24 cellular contexts compared by ENCODE assay signal in genomic region chr2:226169751-226170581, GRCh38.
DNase-seq lines count a peak whose midpoint lies in the region; ATAC-seq, FAIRE-seq and TF ChIP-seq lines count a peak whose summit lies in the region.
"Had no signal": no experiment of that assay in that cellular context is flagged by ENCODE, and none has a peak within 500 bp of the region (broad histone marks: within the 10 kb centered on the region; RNA-seq: fewer than 3 reads in every experiment).

No MANE protein-coding gene starts in this region.

- no peaks in the 10 kb centered on the region for H3K4me1 Mint-ChIP-seq in stimulated activated naive B cell treated with anti-CD40 and anti-IgM and Interleukin-4, amounts not matched to agents 10 μg/mL and 1 μg/mL and 100 μg/mL, for 72 hours
- H3K4me1 Mint-ChIP-seq: CD4-positive, CD25-positive, alpha-beta regulatory T cell had no signal

- H3K23ac ChIP-seq in neuronal stem cell (ENCODE audit: low read depth, low read length, poor library complexity), result no peak overlapping the region

- H3K4me2 ChIP-seq in neuronal stem cell (ENCODE audit: insufficient read depth, low read length, poor library complexity, severe bottlenecking), result no peak overlapping the region
- H3K4me2 ChIP-seq: PC-9 had no signal

- no peak overlapping the region for H3K27ac Mint-ChIP-seq in stimulated activated naive B cell treated with anti-CD40 and anti-IgM and Interleukin-4, amounts not matched to agents 10 μg/mL and 1 μg/mL and 100 μg/mL, for 72 hours

- no peaks in the 10 kb centered on the region for H3K27me3 ChIP-seq in neuronal stem cell (ENCODE audit: control insufficient read depth in 3 of 3, insufficient read depth in 3 of 3, low read depth in 1 of 3, low read length in 3 of 3)
- H3K27me3 ChIP-seq in HAP-1 (ENCODE audit: low read depth), result no peaks in the 10 kb centered on the region
- H3K27me3 ChIP-seq: SJCRH30 had no signal

- in situ Hi-C loops in HAP-1 (cut with MboI; ENCODE audit: low sequenced_read_pairs), result no loop called here

- H3K9ac ChIP-seq in neuronal stem cell (ENCODE audit: low read depth, low read length, poor library complexity), result no peak overlapping the region
- no peak overlapping the region for H3K9ac ChIP-seq in kidney (ENCODE audit: low read length in 2 of 2)

- no peaks in the 10 kb centered on the region for H3K79me1 ChIP-seq in neuronal stem cell (ENCODE audit: low read depth, low read length)

- no peak overlapping the region for H2BK120ac ChIP-seq in neuronal stem cell (ENCODE audit: low read depth, low read length)

- peaks cover 0 to 4% of the 10 kb centered on the region in 2 donors for H3K9me3 ChIP-seq in neuronal stem cell (replicated peaks in 1 of 2; ENCODE audit: control insufficient read depth in 2 of 2, insufficient read depth in 1 of 2, low read depth in 1 of 2, low read length in 2 of 2)
- no peaks in the 10 kb centered on the region for H3K9me3 ChIP-seq in HAP-1
- no peaks in the 10 kb centered on the region for H3K9me3 ChIP-seq in kidney (ENCODE audit: control insufficient read depth in 1 of 2, low read length in 2 of 2)
- H3K9me3 ChIP-seq: SJCRH30 had no signal

- H4K8ac ChIP-seq in neuronal stem cell (ENCODE audit: low read depth, low read length), result no peak overlapping the region

- H3K4me1 ChIP-seq in neuronal stem cell (ENCODE audit: control insufficient read depth in 2 of 2, insufficient read depth in 1 of 2, low read depth in 1 of 2, low read length in 2 of 2) (peaks cover 2 to 5% of the 10 kb centered on the region in 2 donors), HAP-1 (no peaks in the 10 kb centered on the region), kidney (ENCODE audit: control insufficient read depth in 1 of 2, insufficient read depth in 1 of 2, low read depth in 1 of 2, low read length in 2 of 2) (no peaks in the 10 kb centered on the region)
- H3K4me1 ChIP-seq: SJCRH30 had no signal

- FAIRE-seq in kidney (lab: Jason Lieb, UNC), result no peak
- FAIRE-seq: GM18507, K562 had no signal

- no peak overlapping the region for H3K4me3 ChIP-seq in neuronal stem cell (ENCODE audit: low read length in 2 of 2)
- no peak overlapping the region for H3K4me3 ChIP-seq in HAP-1
- H3K4me3 ChIP-seq in kidney (ENCODE audit: low read length in 2 of 2), result no peak overlapping the region
- H3K4me3 ChIP-seq: K562, PC-9, SJCRH30 had no signal

- H3K27me3 Mint-ChIP-seq in stimulated activated naive B cell treated with anti-CD40 and anti-IgM and Interleukin-4, amounts not matched to agents 10 μg/mL and 1 μg/mL and 100 μg/mL, for 72 hours, result peaks cover 0 to 4% of the 10 kb centered on the region in 2 donors
- H3K27me3 Mint-ChIP-seq: CD4-positive, CD25-positive, alpha-beta regulatory T cell had no signal

- no CpG with 5 or more reads among the region's 4 CpGs for WGBS in neuronal stem cell (ENCODE audit: extremely low coverage in 2 of 2, insufficient read length in 2 of 2, insufficient replicate concordance in 1 of 2), 2 donors

- H3K4me3 Mint-ChIP-seq in stimulated activated naive B cell treated with anti-CD40 and anti-IgM and Interleukin-4, amounts not matched to agents 10 μg/mL and 1 μg/mL and 100 μg/mL, for 72 hours, result no peak overlapping the region
- H3K4me3 Mint-ChIP-seq: CD4-positive, CD25-positive, alpha-beta regulatory T cell had no signal

- peak overlapping the region; percentile 31 for H2AFZ ChIP-seq in neuronal stem cell (ENCODE audit: low read length)
- H2AFZ ChIP-seq: PC-9 had no signal

- no peaks in the 10 kb centered on the region for H3K36me3 Mint-ChIP-seq in stimulated activated naive B cell treated with anti-CD40 and anti-IgM and Interleukin-4, amounts not matched to agents 10 μg/mL and 1 μg/mL and 100 μg/mL, for 72 hours
- H3K36me3 Mint-ChIP-seq: CD4-positive, CD25-positive, alpha-beta regulatory T cell had no signal

- H3K9me3 Mint-ChIP-seq in stimulated activated naive B cell treated with anti-CD40 and anti-IgM and Interleukin-4, amounts not matched to agents 10 μg/mL and 1 μg/mL and 100 μg/mL, for 72 hours, result no peaks in the 10 kb centered on the region
- H3K9me3 Mint-ChIP-seq: CD4-positive, CD25-positive, alpha-beta regulatory T cell had no signal

- intact Hi-C loops in kidney (cut with DNase I), result no loop called here

- no peak overlapping the region for H4K91ac ChIP-seq in neuronal stem cell (ENCODE audit: low read depth, low read length, poor library complexity)

- DNase-seq in COLO829 (ENCODE audit: low spot score), result peak; percentile 10
- DNase-seq in fibroblast of peridontal ligament (ENCODE audit: extremely low read depth), result peak; percentile 20
- no peak for DNase-seq in neuronal stem cell (ENCODE audit: low spot score)
- no peak for DNase-seq in stimulated activated naive B cell treated with anti-CD40 and anti-IgM and Interleukin-4, amounts not matched to agents 10 μg/mL and 1 μg/mL and 100 μg/mL, for 72 hours
- no peak for DNase-seq in HAP-1 (ENCODE audit: low spot score in 2 of 2)
- no peak for DNase-seq in 8988T
- DNase-seq in kidney, result no peak
- DNase-seq: CD4-positive, CD25-positive, alpha-beta regulatory T cell; DMS53; GOT3; Kasumi-1; MV-4-11; NCI-H1105; NCI-H146; NCI-H1930; NCI-H446 treated with DMSO at 0.1 percent for 48 hours; NCI-H526; PC-9; SJCRH30 had no signal

- ATAC-seq in stimulated activated naive B cell treated with anti-CD40 and anti-IgM and Interleukin-4, amounts not matched to agents 10 μg/mL and 1 μg/mL and 100 μg/mL, for 72 hours (replicated peaks), result no peak
- ATAC-seq: K562, Right ventricle myocardium inferior had no signal

- H2BK12ac ChIP-seq in neuronal stem cell (ENCODE audit: low read length), result no peak overlapping the region

- no peak overlapping the region for H2BK15ac ChIP-seq in neuronal stem cell (ENCODE audit: low read length)

- no peaks in the 10 kb centered on the region for H3K36me3 ChIP-seq in neuronal stem cell (replicated peaks in 1 of 2; ENCODE audit: control insufficient read depth in 2 of 2, insufficient read depth in 2 of 2, low read length in 2 of 2)
- no peaks in the 10 kb centered on the region for H3K36me3 ChIP-seq in HAP-1 (replicated peaks)
- H3K36me3 ChIP-seq in kidney (ENCODE audit: control insufficient read depth in 1 of 2, insufficient read depth in 2 of 2, low read length in 2 of 2), result no peaks in the 10 kb centered on the region
- H3K36me3 ChIP-seq: SJCRH30 had no signal

- H2BK5ac ChIP-seq in neuronal stem cell (ENCODE audit: low read length), result no peak overlapping the region

- no peak overlapping the region for H2AK5ac ChIP-seq in neuronal stem cell (ENCODE audit: low read depth, low read length)

- no peak overlapping the region for H3K18ac ChIP-seq in neuronal stem cell (ENCODE audit: low read length)

- H3K4ac ChIP-seq in neuronal stem cell (ENCODE audit: low read length), result no peak overlapping the region

- peak overlapping the region; percentile 40; the same call in 1 of the 2 replicates for H3K27ac ChIP-seq in VCaP
- no peak overlapping the region for H3K27ac ChIP-seq in neuronal stem cell (replicated peaks; ENCODE audit: low read length)
- H3K27ac ChIP-seq in kidney (ENCODE audit: low read depth in 2 of 2, low read length in 2 of 2), result no peak overlapping the region
- H3K27ac ChIP-seq: HL-60, PC-9, SJCRH30 had no signal

- H3K14ac ChIP-seq in neuronal stem cell (ENCODE audit: low read length), result no peak overlapping the region

- TF ChIP-seq CTCF in VCaP (conservative IDR thresholded peaks at IDR 0.05) (no peak), kidney (IDR thresholded peaks at IDR 0.05; ENCODE audit: borderline replicate concordance, extremely low read depth, insufficient read depth) (no peak)

Comparison
In these comparisons a context has a peak if more than half of its experiments do, and no peak if none do; other contexts are left out.
1. DNase-seq: peak in COLO829 (single experiment) and fibroblast of peridontal ligament (single experiment); none in neuronal stem cell (single experiment), stimulated activated naive B cell treated with anti-CD40 and anti-IgM and Interleukin-4, amounts not matched to agents 10 μg/mL and 1 μg/mL and 100 μg/mL, for 72 hours (single experiment), HAP-1 (0 of 2), 8988T (single experiment) and kidney (single experiment).